7 cellular contexts compared by ENCODE assay signal in genomic region chr2:106513391-106513790, GRCh38. TPM values are rescaled to one million over a fixed set of nuclear protein-coding genes. Genes with fewer than 3 reads are reported as not detected.
"Had no signal": no experiment of that assay in that cellular context is flagged by ENCODE, and none has a peak within 500 bp of the region (broad histone marks: within the 10 kb centered on the region; RNA-seq: fewer than 3 reads in every experiment).

No MANE protein-coding gene starts in this region.

RNA-seq across cellular contexts. Expression of gene CD8B2, which starts 26.2 kb away (rescaled TPM):
- total RNA-seq: HepG2, HT-29, IMR-90, M059J, OCI-LY7, PC-3, SK-MEL-5 had no signal

RNA-seq across cellular contexts. Expression of gene RGPD3, which starts 45.2 kb away (rescaled TPM):
- total RNA-seq: HT-29, OCI-LY7, SK-MEL-5 had no signal
